ENCODE assay signal across 25 cellular contexts in the genomic region with DNA sequence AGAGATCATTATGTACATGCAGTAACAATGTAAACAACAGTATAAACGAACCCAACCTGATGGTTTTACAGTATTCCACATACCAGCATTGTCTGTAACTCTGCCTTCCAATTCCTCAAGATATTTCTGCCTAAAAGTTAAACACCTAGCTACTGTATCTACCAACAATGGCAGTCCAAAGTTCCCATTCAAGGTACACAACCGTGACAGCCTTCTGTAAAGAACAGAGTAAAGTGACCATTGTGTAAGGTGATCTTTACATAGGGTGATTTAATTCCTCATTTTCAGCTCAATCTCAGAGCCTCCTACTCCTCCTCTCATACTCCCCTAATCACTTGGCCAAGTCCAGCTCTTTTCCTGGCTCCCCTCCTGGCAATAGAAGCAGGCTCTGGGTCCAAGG.
"Had no signal": no experiment of that assay in that cellular context is flagged by ENCODE, and none has a peak within 500 bp of the region (broad histone marks: within the 10 kb centered on the region; RNA-seq: fewer than 3 reads in every experiment).

No MANE protein-coding gene starts in this region.

- H3K4me1 ChIP-seq: prostate gland had no signal

- H3K27ac Mint-ChIP-seq: activated CD4-positive, alpha-beta T cell treated with anti-CD3 and anti-CD28 coated beads, Interleukin-2, amount 10 ng/mL, durations not matched to agents 7 days and 5 days; neural progenitor cell had no signal

- H3K4me3 ChIP-seq: esophagus muscularis mucosa, gastroesophageal sphincter, heart left ventricle, neural progenitor cell, prostate gland, skin epidermis, upper lobe of right lung had no signal

- H3K9me3 Mint-ChIP-seq: activated CD4-positive, alpha-beta T cell treated with anti-CD3 and anti-CD28 coated beads, Interleukin-2, amount 10 ng/mL, durations not matched to agents 7 days and 5 days; immature natural killer cell; naive B cell; neural progenitor cell; stimulated activated naive CD8-positive, alpha-beta T cell treated with anti-CD3 and anti-CD28 coated beads, Interleukin-15, amount 100 ng/mL, for 72 hours had no signal

- H3K27me3 Mint-ChIP-seq: activated CD4-positive, alpha-beta T cell treated with anti-CD3 and anti-CD28 coated beads, Interleukin-2, amount 10 ng/mL, durations not matched to agents 7 days and 5 days; naive B cell; stimulated activated naive CD8-positive, alpha-beta T cell treated with anti-CD3 and anti-CD28 coated beads, Interleukin-15, amount 100 ng/mL, for 72 hours had no signal

- H3K27ac ChIP-seq: esophagus muscularis mucosa, gastroesophageal sphincter, heart left ventricle, neural progenitor cell, prostate gland, skin epidermis, upper lobe of right lung had no signal

- H3K9me3 ChIP-seq: esophagus muscularis mucosa, gastroesophageal sphincter, heart left ventricle, prostate gland, upper lobe of right lung had no signal

- DNase-seq: activated CD4-positive, alpha-beta T cell treated with anti-CD3 and anti-CD28 coated beads, Interleukin-2, amount 10 ng/mL, durations not matched to agents 7 days and 5 days; activated CD8-positive, alpha-beta memory T cell treated with anti-CD3 and anti-CD28 coated beads for 24 hours; activated CD8-positive, alpha-beta memory T cell treated with anti-CD3 and anti-CD28 coated beads, Interleukin-2, amount 50 U/mL, for 48 hours; activated effector memory CD4-positive, alpha-beta T cell treated with Interleukin-2 at 50 U/mL for 16 hours; activated naive CD4-positive, alpha-beta T cell treated with anti-CD3 and anti-CD28 coated beads, Interleukin-2, amount 50 U/mL, for 16 hours; activated T-cell treated with anti-CD3 and anti-CD28 coated beads, Interleukin-2, amount 50 U/mL, for 48 hours; aorta; effector CD8-positive, alpha-beta T cell; heart left ventricle; immature natural killer cell; left cardiac atrium; midbrain; naive B cell; right cardiac atrium; stimulated activated CD4-positive, alpha-beta T cell treated with anti-CD3 and anti-CD28 coated beads, Interleukin-15, amount 100 ng/mL, for 24 hours; stimulated activated CD4-positive, alpha-beta T cell treated with anti-CD3 and anti-CD28 coated beads, Interleukin-2, amount 100 ng/mL, for 48 hours; stimulated activated naive CD8-positive, alpha-beta T cell treated with anti-CD3 and anti-CD28 coated beads, Interleukin-15, amount 100 ng/mL, for 72 hours; T1000; upper lobe of right lung had no signal

- H3K36me3 ChIP-seq: neural progenitor cell, prostate gland had no signal

- H3K27me3 ChIP-seq: esophagus muscularis mucosa, gastroesophageal sphincter, heart left ventricle, neural progenitor cell, upper lobe of right lung had no signal

- ATAC-seq: activated CD4-positive, CD25-positive, alpha-beta regulatory T cell treated with anti-CD3 and anti-CD28 coated beads, Interleukin-2, amount 50 U/mL, for 24 hours; gastroesophageal sphincter; left cardiac atrium; right cardiac atrium; stimulated activated naive CD8-positive, alpha-beta T cell treated with anti-CD3 and anti-CD28 coated beads, Interleukin-15, amount 100 ng/mL, for 72 hours; upper lobe of right lung had no signal

- H3K4me3 Mint-ChIP-seq: activated CD4-positive, alpha-beta T cell treated with anti-CD3 and anti-CD28 coated beads, Interleukin-2, amount 10 ng/mL, durations not matched to agents 7 days and 5 days; naive B cell; neural progenitor cell; stimulated activated naive CD8-positive, alpha-beta T cell treated with anti-CD3 and anti-CD28 coated beads, Interleukin-15, amount 100 ng/mL, for 72 hours had no signal
